Comparison of ENCODE assay signal across 10 cellular contexts in the genomic region with DNA sequence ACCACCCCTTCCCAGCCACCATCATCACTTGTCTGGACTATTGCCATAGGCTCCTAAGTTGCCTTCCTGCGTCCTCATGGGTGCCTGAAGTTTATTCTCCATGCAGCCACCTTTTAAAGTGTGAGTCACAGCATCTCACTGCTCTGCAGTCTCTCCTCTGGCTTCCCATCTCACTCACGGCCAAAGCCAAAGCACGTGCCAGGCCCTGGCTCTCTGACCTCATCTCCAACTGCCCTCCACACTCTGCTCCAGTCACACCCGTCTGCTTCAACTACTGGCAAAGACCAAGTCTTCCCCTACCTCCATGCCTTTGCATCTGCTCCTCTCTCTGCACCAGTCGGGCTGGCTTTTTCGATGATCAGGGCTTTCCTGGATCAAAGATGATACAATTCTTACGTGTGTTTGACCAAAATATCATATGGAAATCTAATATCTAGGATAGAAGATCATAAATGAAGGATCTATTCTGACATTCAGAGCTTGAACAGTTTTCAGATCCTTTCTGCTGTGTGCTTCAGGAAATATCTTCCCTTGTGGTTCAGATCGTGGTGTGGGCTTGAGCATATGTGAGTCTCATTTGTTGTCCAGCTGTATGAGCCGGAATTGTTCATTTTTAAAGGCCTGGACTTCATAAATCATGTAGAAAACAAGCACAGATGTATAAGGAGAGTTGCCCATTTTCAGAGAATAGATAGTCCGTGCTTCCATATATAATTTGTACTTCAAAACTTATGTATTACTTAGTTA.
DNase-seq lines count a peak whose midpoint lies in the region; ATAC-seq and TF ChIP-seq lines count a peak whose summit lies in the region.
"Had no signal": no experiment of that assay in that cellular context is flagged by ENCODE, and none has a peak within 500 bp of the region (broad histone marks: within the 10 kb centered on the region; RNA-seq: fewer than 3 reads in every experiment).

No MANE protein-coding gene starts in this region.

- H3K36me3 ChIP-seq in uterus = no peaks in the 10 kb centered on the region
- H3K36me3 ChIP-seq: upper lobe of right lung had no signal

- peak overlapping the region in 1 of 2 donors; percentile 27 for H3K27ac ChIP-seq in uterus
- H3K27ac ChIP-seq: upper lobe of right lung had no signal

- H3K4me1 Mint-ChIP-seq in HFFc6 (ENCODE audit: low read depth) (peaks cover 29% of the 10 kb centered on the region), mesothelial cell of epicardium (peaks cover 5% of the 10 kb centered on the region), T-helper 17 cell (peaks cover 12% of the 10 kb centered on the region)

- DNase-seq in HFFc6 (peak; percentile 90), cardiac fibroblast (ENCODE audit: low read depth in 2 of 2) (peak; percentile 50 to 82), iris pigment epithelial cell (ENCODE audit: low read depth) (peak; percentile 78), uterus (peak; percentile 49 to 66), mesothelial cell of epicardium (ENCODE audit: low spot score in 2 of 2, unreplicated experiment in 2 of 2) (no peak), T-helper 17 cell (no peak)
- DNase-seq: cortex of kidney, upper lobe of right lung had no signal

- H3K27ac Mint-ChIP-seq in HFFc6 (peak overlapping the region; percentile 80), mesothelial cell of epicardium (no peak overlapping the region), T-helper 17 cell (no peak overlapping the region)
- H3K27ac Mint-ChIP-seq: GM23338 had no signal

- intact Hi-C loops in uterus (cut with DNase I; ENCODE audit: low total_unique reads) = no loop called here

- H3K36me3 Mint-ChIP-seq in HFFc6 (ENCODE audit: low read depth) = peaks cover 20% of the 10 kb centered on the region
- peaks cover 17% of the 10 kb centered on the region for H3K36me3 Mint-ChIP-seq in mesothelial cell of epicardium
- peaks cover 2% of the 10 kb centered on the region for H3K36me3 Mint-ChIP-seq in T-helper 17 cell (ENCODE audit: low read depth)

- ATAC-seq in GM18868 (IDR thresholded peaks at IDR 0.05; ENCODE audit: unreplicated experiment) (no peak), T-helper 17 cell (no peak)
- ATAC-seq: GM23338, upper lobe of right lung had no signal

- TF ChIP-seq CTCF in HFFc6 (IDR thresholded peaks at IDR 0.05) = no peak
- no peak for TF ChIP-seq CTCF in cardiac fibroblast (IDR thresholded peaks at IDR 0.05; ENCODE audit: low read depth, low read length)
- no peak for TF ChIP-seq CTCF in uterus (IDR thresholded peaks at IDR 0.05)
- no peak for TF ChIP-seq CTCF in mesothelial cell of epicardium (IDR thresholded peaks at IDR 0.05; ENCODE audit: unreplicated experiment)

- no peak for TF ChIP-seq POLR2A in uterus (IDR thresholded peaks at IDR 0.05)

- H3K9me3 ChIP-seq in uterus (peaks cover 0 to 4% of the 10 kb centered on the region in 2 donors), T-helper 17 cell (ENCODE audit: control insufficient read depth, low read length, poor library complexity, severe bottlenecking) (peaks cover 6% of the 10 kb centered on the region)

- H3K4me1 ChIP-seq in uterus = peaks cover 4 to 10% of the 10 kb centered on the region in 2 donors

- no peaks in the 10 kb centered on the region for H3K27me3 ChIP-seq in uterus
- H3K27me3 ChIP-seq: upper lobe of right lung had no signal

- H3K9me3 Mint-ChIP-seq in HFFc6 = peaks cover 23% of the 10 kb centered on the region
- peaks cover 21% of the 10 kb centered on the region for H3K9me3 Mint-ChIP-seq in mesothelial cell of epicardium

- peak overlapping the region; percentile 56 for H3K4me3 Mint-ChIP-seq in HFFc6
- no peak overlapping the region for H3K4me3 Mint-ChIP-seq in mesothelial cell of epicardium
- H3K4me3 Mint-ChIP-seq in T-helper 17 cell = no peak overlapping the region
- H3K4me3 Mint-ChIP-seq: GM23338 had no signal

- no peaks in the 10 kb centered on the region; the same call in none of the 2 replicates for H3K27me3 Mint-ChIP-seq in HFFc6 (ENCODE audit: insufficient read depth)
- H3K27me3 Mint-ChIP-seq in mesothelial cell of epicardium (ENCODE audit: low read depth) = no peaks in the 10 kb centered on the region
- H3K27me3 Mint-ChIP-seq in T-helper 17 cell = no peaks in the 10 kb centered on the region

- no peak overlapping the region for H3K4me3 ChIP-seq in cardiac fibroblast (replicated peaks in 1 of 2; ENCODE audit: low read depth in 2 of 2, low read length in 2 of 2)
- no peak overlapping the region for H3K4me3 ChIP-seq in uterus
- H3K4me3 ChIP-seq: GM23338, upper lobe of right lung had no signal

Comparison
In these comparisons a context has a peak if more than half of its experiments do, and no peak if none do; other contexts are left out.
1. DNase-seq: peak in HFFc6 (single experiment), cardiac fibroblast (2 of 2), iris pigment epithelial cell (single experiment) and uterus (2 of 2); none in mesothelial cell of epicardium (0 of 2) and T-helper 17 cell (0 of 3).